13 cellular contexts compared by ENCODE assay signal in the genomic region with DNA sequence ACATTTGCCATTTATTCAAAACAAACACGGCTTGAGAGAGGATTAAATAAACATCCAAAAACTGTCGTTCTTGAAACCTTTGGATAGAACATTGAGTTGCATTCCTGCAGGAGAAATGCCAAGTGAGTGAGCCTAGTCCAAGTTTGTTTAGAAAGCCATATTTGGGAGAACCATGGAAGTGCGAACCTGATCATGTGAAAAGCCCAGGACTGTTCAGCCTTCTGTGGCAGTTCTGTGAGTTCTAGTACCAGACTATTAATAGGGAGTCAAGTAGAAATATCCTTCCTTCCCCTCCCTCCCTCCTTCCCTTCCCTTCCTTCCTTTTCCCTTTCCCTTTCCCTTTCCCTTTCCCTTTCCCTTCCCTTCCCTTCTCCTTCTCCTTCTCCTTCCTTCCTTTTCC.
DNase-seq lines count a peak whose midpoint lies in the region; ATAC-seq and TF ChIP-seq lines count a peak whose summit lies in the region.
"Had no signal": no experiment of that assay in that cellular context is flagged by ENCODE, and none has a peak within 500 bp of the region (broad histone marks: within the 10 kb centered on the region; RNA-seq: fewer than 3 reads in every experiment).

No MANE protein-coding gene starts in this region.

- TF ChIP-seq CTCF in choroid plexus epithelial cell (conservative IDR thresholded peaks at IDR 0.05; ENCODE audit: low read depth, low read length), result no peak
- TF ChIP-seq CTCF in Calu3 (IDR thresholded peaks at IDR 0.05; ENCODE audit: unreplicated experiment), result no peak

- H3K9me3 Mint-ChIP-seq in Calu3 (ENCODE audit: low read depth, unreplicated experiment), result no peaks in the 10 kb centered on the region
- H3K9me3 Mint-ChIP-seq in stimulated activated naive CD8-positive, alpha-beta T cell treated with anti-CD3 and anti-CD28 coated beads, Interleukin-15, amount 100 ng/mL, for 72 hours, result peaks cover 0 to 13% of the 10 kb centered on the region in 2 donors
- peaks cover 3% of the 10 kb centered on the region for H3K9me3 Mint-ChIP-seq in activated CD8-positive, alpha-beta memory T cell treated with anti-CD3 and anti-CD28 coated beads, Interleukin-2, amount 10 ng/mL, durations not matched to agents 7 days and 5 days (ENCODE audit: low read depth)

- no peak overlapping the region for H3K27ac Mint-ChIP-seq in Calu3 (ENCODE audit: unreplicated experiment)
- no peak overlapping the region for H3K27ac Mint-ChIP-seq in stimulated activated naive CD8-positive, alpha-beta T cell treated with anti-CD3 and anti-CD28 coated beads, Interleukin-15, amount 100 ng/mL, for 72 hours
- H3K27ac Mint-ChIP-seq in activated CD8-positive, alpha-beta memory T cell treated with anti-CD3 and anti-CD28 coated beads, Interleukin-2, amount 10 ng/mL, durations not matched to agents 7 days and 5 days, result no peak overlapping the region
- H3K27ac Mint-ChIP-seq: activated CD4-positive, alpha-beta T cell treated with anti-CD3 and anti-CD28 coated beads for 36 hours; activated T-helper 2 cell treated with anti-CD3 and anti-CD28 coated beads, Interferon-gamma antibody, Interleukin-2, Interleukin-4, amounts not matched to agents 10 μg/mL and 5 μg/mL and 100 μg/mL, durations not matched to agents 14 hours and 24 hours and 36 hours; dendritic cell treated with granulocyte-macrophage colony-stimulating factor and Interleukin-4, amounts not matched to agents 40 ng/mL and 50 ng/mL, for 4 days; stimulated activated effector memory CD8-positive, alpha-beta T cell treated with anti-CD3 and anti-CD28 coated beads, Interleukin-12 subunit alpha, Interleukin-12 subunit beta, amount 100 ng/mL, for 72 hours had no signal

- H3K36me3 Mint-ChIP-seq in Calu3 (ENCODE audit: insufficient read depth, unreplicated experiment), result no peaks in the 10 kb centered on the region
- peaks cover 13% of the 10 kb centered on the region for H3K36me3 Mint-ChIP-seq in activated CD8-positive, alpha-beta memory T cell treated with anti-CD3 and anti-CD28 coated beads, Interleukin-2, amount 10 ng/mL, durations not matched to agents 7 days and 5 days
- H3K36me3 Mint-ChIP-seq: stimulated activated effector memory CD8-positive, alpha-beta T cell treated with anti-CD3 and anti-CD28 coated beads, Interleukin-12 subunit alpha, Interleukin-12 subunit beta, amount 100 ng/mL, for 72 hours had no signal

- H3K4me1 Mint-ChIP-seq in Calu3 (ENCODE audit: low read depth, unreplicated experiment), result peaks cover 33% of the 10 kb centered on the region
- H3K4me1 Mint-ChIP-seq in stimulated activated naive CD8-positive, alpha-beta T cell treated with anti-CD3 and anti-CD28 coated beads, Interleukin-15, amount 100 ng/mL, for 72 hours, result no peaks in the 10 kb centered on the region
- H3K4me1 Mint-ChIP-seq in activated CD8-positive, alpha-beta memory T cell treated with anti-CD3 and anti-CD28 coated beads, Interleukin-2, amount 10 ng/mL, durations not matched to agents 7 days and 5 days, result peaks cover 9% of the 10 kb centered on the region

- H3K27me3 ChIP-seq in layer of hippocampus (ENCODE audit: control insufficient read depth, insufficient read depth, low read length) (no peaks in the 10 kb centered on the region), skeletal muscle tissue (ENCODE audit: control insufficient read depth in 3 of 3, insufficient read depth in 3 of 3, low read length in 3 of 3) (no peaks in the 10 kb centered on the region)

- H3K27ac ChIP-seq in layer of hippocampus (ENCODE audit: low read depth, low read length) (peak overlapping the region; percentile 54), skeletal muscle tissue (ENCODE audit: low read depth, low read length) (peak overlapping the region; percentile 43)

- H3K4me3 Mint-ChIP-seq in Calu3 (ENCODE audit: low read depth, unreplicated experiment), result no peak overlapping the region
- H3K4me3 Mint-ChIP-seq in stimulated activated naive CD8-positive, alpha-beta T cell treated with anti-CD3 and anti-CD28 coated beads, Interleukin-15, amount 100 ng/mL, for 72 hours, result no peak overlapping the region
- no peak overlapping the region for H3K4me3 Mint-ChIP-seq in activated CD8-positive, alpha-beta memory T cell treated with anti-CD3 and anti-CD28 coated beads, Interleukin-2, amount 10 ng/mL, durations not matched to agents 7 days and 5 days
- H3K4me3 Mint-ChIP-seq: activated CD4-positive, alpha-beta T cell treated with anti-CD3 and anti-CD28 coated beads for 36 hours; dendritic cell treated with granulocyte-macrophage colony-stimulating factor and Interleukin-4, amounts not matched to agents 40 ng/mL and 50 ng/mL, for 4 days; naive B cell; stimulated activated effector memory CD8-positive, alpha-beta T cell treated with anti-CD3 and anti-CD28 coated beads, Interleukin-12 subunit alpha, Interleukin-12 subunit beta, amount 100 ng/mL, for 72 hours had no signal

- intact Hi-C loops in Calu3 (cut with micrococcal nuclease; ENCODE audit: unreplicated experiment), result no loop called here

- BruUV-seq in Calu3 (replicated peaks; lab: Mats Ljungman, UMichigan), result no TSS peak

- H3K4me3 ChIP-seq in choroid plexus epithelial cell (ENCODE audit: low read depth, low read length) (no peak overlapping the region), skeletal muscle tissue (ENCODE audit: low read length in 3 of 3) (no peak overlapping the region)

- H3K36me3 ChIP-seq in skeletal muscle tissue (ENCODE audit: control insufficient read depth in 3 of 3, insufficient read depth in 3 of 3, low read length in 3 of 3), result no peaks in the 10 kb centered on the region

- peak overlapping the region in 1 of 3 donors; percentile 9 for H3K9ac ChIP-seq in skeletal muscle tissue (ENCODE audit: low read depth in 1 of 3, low read length in 3 of 3)

- H3K9me3 ChIP-seq in skeletal muscle tissue (ENCODE audit: control insufficient read depth in 3 of 3, low read length in 3 of 3), result no peaks in the 10 kb centered on the region

- H3K27me3 Mint-ChIP-seq in Calu3 (ENCODE audit: unreplicated experiment), result no peaks in the 10 kb centered on the region
- H3K27me3 Mint-ChIP-seq in stimulated activated naive CD8-positive, alpha-beta T cell treated with anti-CD3 and anti-CD28 coated beads, Interleukin-15, amount 100 ng/mL, for 72 hours, result no peaks in the 10 kb centered on the region
- H3K27me3 Mint-ChIP-seq in activated CD8-positive, alpha-beta memory T cell treated with anti-CD3 and anti-CD28 coated beads, Interleukin-2, amount 10 ng/mL, durations not matched to agents 7 days and 5 days, result no peaks in the 10 kb centered on the region
- H3K27me3 Mint-ChIP-seq: activated CD4-positive, alpha-beta T cell treated with anti-CD3 and anti-CD28 coated beads for 36 hours; dendritic cell treated with granulocyte-macrophage colony-stimulating factor and Interleukin-4, amounts not matched to agents 40 ng/mL and 50 ng/mL, for 4 days; naive B cell had no signal

- CTCF ChIA-PET in Calu3 (lab: Charles Lee), result no interaction called here
- CTCF ChIA-PET in activated CD8-positive, alpha-beta memory T cell treated with anti-CD3 and anti-CD28 coated beads, Interleukin-2, amount 10 ng/mL, durations not matched to agents 7 days and 5 days (lab: Charles Lee), result no interaction called here

- ATAC-seq in stimulated activated naive CD8-positive, alpha-beta T cell treated with anti-CD3 and anti-CD28 coated beads, Interleukin-15, amount 100 ng/mL, for 72 hours, result no peak
- ATAC-seq in activated CD8-positive, alpha-beta memory T cell treated with anti-CD3 and anti-CD28 coated beads, Interleukin-2, amount 10 ng/mL, durations not matched to agents 7 days and 5 days, result no peak
- ATAC-seq: activated CD4-positive, alpha-beta T cell treated with anti-CD3 and anti-CD28 coated beads for 36 hours; stimulated activated effector memory CD8-positive, alpha-beta T cell treated with anti-CD3 and anti-CD28 coated beads, Interleukin-12 subunit alpha, Interleukin-12 subunit beta, amount 100 ng/mL, for 72 hours had no signal

- peaks cover 4 to 8% (median 5%) of the 10 kb centered on the region in 3 donors for H3K4me1 ChIP-seq in skeletal muscle tissue (ENCODE audit: control insufficient read depth in 3 of 3, insufficient read depth in 3 of 3, low read length in 3 of 3)

- DNase-seq in H4 (ENCODE audit: low spot score) (peak; percentile 35), choroid plexus epithelial cell (ENCODE audit: low read depth) (peak; percentile 58), Calu3 (no peak), NOMO-1 treated with DMSO at 0.1 percent for 48 hours (lab: John Stamatoyannopoulos, UW; ENCODE audit: unreplicated experiment) (no peak)
- no peak for DNase-seq in stimulated activated naive CD8-positive, alpha-beta T cell treated with anti-CD3 and anti-CD28 coated beads, Interleukin-15, amount 100 ng/mL, for 72 hours
- no peak for DNase-seq in activated CD8-positive, alpha-beta memory T cell treated with anti-CD3 and anti-CD28 coated beads, Interleukin-2, amount 10 ng/mL, durations not matched to agents 7 days and 5 days
- DNase-seq: activated CD4-positive, alpha-beta T cell treated with anti-CD3 and anti-CD28 coated beads for 36 hours; naive B cell had no signal

Comparison
In these comparisons a context has a peak if more than half of its experiments do, and no peak if none do; other contexts are left out.
1. DNase-seq: peak in H4 (single experiment) and choroid plexus epithelial cell (single experiment); none in Calu3 (single experiment), stimulated activated naive CD8-positive, alpha-beta T cell treated with anti-CD3 and anti-CD28 coated beads, Interleukin-15, amount 100 ng/mL, for 72 hours (0 of 2), NOMO-1 treated with DMSO at 0.1 percent for 48 hours (single experiment) and activated CD8-positive, alpha-beta memory T cell treated with anti-CD3 and anti-CD28 coated beads, Interleukin-2, amount 10 ng/mL, durations not matched to agents 7 days and 5 days (single experiment).